ENCODE assay signal across 1 cellular context in the genomic region with DNA sequence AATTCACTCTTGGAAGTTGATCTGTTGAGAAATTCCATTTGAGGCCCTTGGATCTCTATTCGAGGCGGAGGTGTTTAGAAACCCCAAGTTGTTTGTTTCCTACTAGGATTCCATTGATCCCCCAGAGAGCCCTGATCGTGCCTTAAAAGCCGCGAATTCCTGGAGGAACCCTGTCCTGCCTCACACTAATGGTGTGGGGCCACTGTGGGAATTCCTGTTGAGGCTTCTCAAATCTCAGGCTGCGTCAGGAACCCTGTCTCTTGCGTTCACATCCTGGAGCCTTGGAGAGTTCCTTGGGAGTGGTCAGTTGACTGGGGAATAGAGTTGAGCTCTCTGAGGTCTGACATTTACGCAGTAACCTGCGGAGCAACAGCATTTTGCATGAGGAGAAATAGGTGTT.
TF ChIP-seq lines count a peak whose summit lies in the region.

No MANE protein-coding gene starts in this region.

TF ChIP-seq in SK-N-SH treated with all-trans-retinoic acid at 6 μM for 48 hours, 23 proteins besides CTCF, POLR2A, EP300 and RAD21 (continued from another document):
- TF ChIP-seq, protein P1, sequence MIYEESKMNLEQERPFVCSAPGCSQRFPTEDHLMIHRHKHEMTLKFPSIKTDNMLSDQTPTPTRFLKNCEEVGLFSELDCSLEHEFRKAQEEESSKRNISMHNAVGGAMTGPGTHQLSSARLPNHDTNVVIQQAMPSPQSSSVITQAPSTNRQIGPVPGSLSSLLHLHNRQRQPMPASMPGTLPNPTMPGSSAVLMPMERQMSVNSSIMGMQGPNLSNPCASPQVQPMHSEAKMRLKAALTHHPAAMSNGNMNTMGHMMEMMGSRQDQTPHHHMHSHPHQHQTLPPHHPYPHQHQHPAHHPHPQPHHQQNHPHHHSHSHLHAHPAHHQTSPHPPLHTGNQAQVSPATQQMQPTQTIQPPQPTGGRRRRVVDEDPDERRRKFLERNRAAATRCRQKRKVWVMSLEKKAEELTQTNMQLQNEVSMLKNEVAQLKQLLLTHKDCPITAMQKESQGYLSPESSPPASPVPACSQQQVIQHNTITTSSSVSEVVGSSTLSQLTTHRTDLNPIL (CRISPR knock-in tag; IDR thresholded peaks at IDR 0.05; ENCODE audit: low read depth) = no peak
- TF ChIP-seq ZNF8 (CRISPR knock-in tag; IDR thresholded peaks at IDR 0.05) (no peak), ZFP3 (CRISPR knock-in tag; IDR thresholded peaks at IDR 0.05) (no peak), TCF4 (CRISPR knock-in tag; IDR thresholded peaks at IDR 0.05; ENCODE audit: borderline replicate concordance) (no peak), ZNF70 (CRISPR knock-in tag; IDR thresholded peaks at IDR 0.05) (no peak), ZC3H10 (CRISPR knock-in tag; IDR thresholded peaks at IDR 0.05) (no peak)
